10 cellular contexts compared by ENCODE assay signal in genomic region chr2:216687646-216688045, GRCh38. TPM values are rescaled to one million over a fixed set of nuclear protein-coding genes. Genes with fewer than 3 reads are reported as not detected.
DNase-seq lines count a peak whose midpoint lies in the region; ATAC-seq, FAIRE-seq and TF ChIP-seq lines count a peak whose summit lies in the region.
"Had no signal": no experiment of that assay in that cellular context is flagged by ENCODE, and none has a peak within 500 bp of the region (broad histone marks: within the 10 kb centered on the region; RNA-seq: fewer than 3 reads in every experiment).

No MANE protein-coding gene starts in this region.

- H3K4me3 ChIP-seq in astrocyte (ENCODE audit: insufficient read depth, low read depth, low read length) (no peak overlapping the region), neural progenitor cell (no peak overlapping the region)

- peaks cover 19% of the 10 kb centered on the region for H3K4me1 ChIP-seq in astrocyte (ENCODE audit: insufficient read depth, low read length)
- peaks cover 35% of the 10 kb centered on the region for H3K4me1 ChIP-seq in neural progenitor cell

- H4K20me1 ChIP-seq in astrocyte (ENCODE audit: insufficient read depth, low read length) (peaks cover 65% of the 10 kb centered on the region), neural progenitor cell (ENCODE audit: low read depth) (peaks cover 85% of the 10 kb centered on the region)

- H3F3A ChIP-seq in neural progenitor cell (ENCODE audit: low read depth) = peaks cover 27% of the 10 kb centered on the region

- H3K4me1 Mint-ChIP-seq in HFFc6 (ENCODE audit: low read depth) (peaks cover 50% of the 10 kb centered on the region), astrocyte (ENCODE audit: low read depth, unreplicated experiment) (peaks cover 47% of the 10 kb centered on the region), neural progenitor cell (peaks cover 50% of the 10 kb centered on the region)

- no peak for FAIRE-seq in astrocyte (lab: Jason Lieb, UNC)

- no peak overlapping the region for H3K9ac ChIP-seq in astrocyte (ENCODE audit: low read length)
- no peak overlapping the region for H3K9ac ChIP-seq in neural progenitor cell

- DNase-seq in EL (peak; percentile 29), HFFc6 (no peak), astrocyte (ENCODE audit: low read depth) (no peak), neural progenitor cell (ENCODE audit: low spot score) (peak; percentile 50), NK-92 (lab: John Stamatoyannopoulos, UW; ENCODE audit: unreplicated experiment) (no peak), NCI-H524 (lab: John Stamatoyannopoulos, UW) (no peak)

- H3K79me2 ChIP-seq in astrocyte (ENCODE audit: insufficient read depth, low read length) = peaks cover 48% of the 10 kb centered on the region
- peaks cover 28% of the 10 kb centered on the region for H3K79me2 ChIP-seq in neural progenitor cell (ENCODE audit: low read depth)

- peak; percentile 63 for TF ChIP-seq CTCF in HFFc6 (IDR thresholded peaks at IDR 0.05)
- TF ChIP-seq CTCF in astrocyte (IDR thresholded peaks at IDR 0.05; ENCODE audit: insufficient read depth, low read depth, low read length) = peak; percentile 36
- peak; percentile 61 for TF ChIP-seq CTCF in neural progenitor cell (IDR thresholded peaks at IDR 0.05)

- H3K4me3 Mint-ChIP-seq in HFFc6 (no peak overlapping the region), astrocyte (ENCODE audit: unreplicated experiment) (no peak overlapping the region), neural progenitor cell (no peak overlapping the region)
- H3K4me3 Mint-ChIP-seq: dendritic cell treated with granulocyte-macrophage colony-stimulating factor and Interleukin-4, amounts not matched to agents 40 ng/mL and 50 ng/mL, for 4 days had no signal

- no peaks in the 10 kb centered on the region for H3K9me3 ChIP-seq in astrocyte (ENCODE audit: insufficient read depth, low read depth, low read length)
- no peaks in the 10 kb centered on the region for H3K9me3 ChIP-seq in neural progenitor cell (ENCODE audit: low read depth)

- H3K36me3 Mint-ChIP-seq in HFFc6 (ENCODE audit: low read depth) (no peaks in the 10 kb centered on the region), astrocyte (ENCODE audit: low read depth, unreplicated experiment) (peaks cover 4% of the 10 kb centered on the region), neural progenitor cell (no peaks in the 10 kb centered on the region)

- H3K27ac ChIP-seq in astrocyte (ENCODE audit: low read depth, low read length) (no peak overlapping the region), neural progenitor cell (no peak overlapping the region)

- ATAC-seq in HG02970 (IDR thresholded peaks at IDR 0.05; ENCODE audit: low FRiP score, unreplicated experiment) (no peak), HG03108 (IDR thresholded peaks at IDR 0.05; ENCODE audit: unreplicated experiment) (no peak)

- H3K9me3 Mint-ChIP-seq in HFFc6 (no peaks in the 10 kb centered on the region), astrocyte (ENCODE audit: unreplicated experiment) (no peaks in the 10 kb centered on the region), neural progenitor cell (no peaks in the 10 kb centered on the region)
- H3K9me3 Mint-ChIP-seq: dendritic cell treated with granulocyte-macrophage colony-stimulating factor and Interleukin-4, amounts not matched to agents 40 ng/mL and 50 ng/mL, for 4 days had no signal

- H3K36me3 ChIP-seq in astrocyte (ENCODE audit: insufficient read depth, low read length) = peaks cover 11% of the 10 kb centered on the region
- peaks cover 8% of the 10 kb centered on the region for H3K36me3 ChIP-seq in neural progenitor cell

- H3K27me3 Mint-ChIP-seq in HFFc6 (ENCODE audit: insufficient read depth) (peaks cover 12% of the 10 kb centered on the region), astrocyte (ENCODE audit: low read depth, unreplicated experiment) (no peaks in the 10 kb centered on the region), neural progenitor cell (ENCODE audit: insufficient read depth, low read depth) (peaks cover 10% of the 10 kb centered on the region)

- no peak overlapping the region for H3K4me2 ChIP-seq in astrocyte (ENCODE audit: low read length)
- no peak overlapping the region for H3K4me2 ChIP-seq in neural progenitor cell

- H3K27ac Mint-ChIP-seq in HFFc6 = no peak overlapping the region
- no peak overlapping the region for H3K27ac Mint-ChIP-seq in astrocyte (ENCODE audit: unreplicated experiment)
- H3K27ac Mint-ChIP-seq in neural progenitor cell = no peak overlapping the region
- H3K27ac Mint-ChIP-seq: dendritic cell treated with granulocyte-macrophage colony-stimulating factor and Interleukin-4, amounts not matched to agents 40 ng/mL and 50 ng/mL, for 4 days had no signal

- H2AFZ ChIP-seq in astrocyte (ENCODE audit: low read depth, low read length) = no peak overlapping the region
- no peak overlapping the region for H2AFZ ChIP-seq in neural progenitor cell (replicated peaks)

- H3K27me3 ChIP-seq in astrocyte (ENCODE audit: insufficient read depth, low read length) = no peaks in the 10 kb centered on the region
- no peaks in the 10 kb centered on the region for H3K27me3 ChIP-seq in neural progenitor cell

RNA-seq across cellular contexts. Expression of gene IGFBP5, which starts 7.7 kb away (rescaled TPM):
- 100 to 1,000 TPM in 2 of 6 experiments, 10 to 100 TPM in 4; 63.2 to 125 (median 68.6) TPM for total RNA-seq in HFFc6 (2021; fragmentation: NEBNext Ultra II Directional; extraction: Animal tissue kit (Norgen Biotek cat#: 25700))
- 422 and 452 TPM in 2 replicates for total RNA-seq in astrocyte
- 150 and 249 TPM in 2 replicates for total RNA-seq in neural progenitor cell (ENCODE audit: low replicate concordance)
- total RNA-seq: T-helper 2 cell treated with Interferon-gamma antibody and Interleukin-4, amounts not matched to agents 100 ng/mL and 5 ng/mL, for 36 hours had no signal

RNA-seq across cellular contexts. Expression of gene IGFBP2, which starts 54.4 kb away (rescaled TPM):
- under 1 TPM in 2 of 6 experiments, not detected in 4; 0.28 to 0.40 TPM for total RNA-seq in HFFc6 (2021; fragmentation: NEBNext Ultra II Directional; extraction: Animal tissue kit (Norgen Biotek cat#: 25700))
- total RNA-seq in astrocyte (944 and 1,071 TPM in 2 replicates), neural progenitor cell (ENCODE audit: low replicate concordance) (371 and 935 TPM in 2 replicates)

Comparison
In these comparisons a context has a peak if more than half of its experiments do, and no peak if none do; other contexts are left out.
1. DNase-seq: peak in EL (single experiment) and neural progenitor cell (single experiment); none in HFFc6 (single experiment), astrocyte (single experiment), NK-92 (single experiment) and NCI-H524 (0 of 2).
2. RNA of gene IGFBP2, which starts 54.4 kb away (total RNA-seq): 944 to 1,071 TPM in astrocyte and 371 to 935 TPM in neural progenitor cell; 0.28 to 0.40 TPM in HFFc6; every median in the first group is over 100 times any median in the second.
3. Peak in every context shown above with its lines, with median percentiles within 50 percentile points of each other: CTCF ChIP-seq.